ENCODE assay signal across 16 cellular contexts in genomic region chr9:125990186-125990792, GRCh38.
"Had no signal": no experiment of that assay in that cellular context is flagged by ENCODE, and none has a peak within 500 bp of the region (broad histone marks: within the 10 kb centered on the region; RNA-seq: fewer than 3 reads in every experiment).

No MANE protein-coding gene starts in this region.

- H3K27ac Mint-ChIP-seq: activated CD4-positive, alpha-beta T cell treated with anti-CD3 and anti-CD28 coated beads, Interleukin-2, amount 10 ng/mL, durations not matched to agents 7 days and 5 days; activated CD8-positive, alpha-beta T cell treated with anti-CD3 and anti-CD28 coated beads, Interleukin-2, amount 10 ng/mL, durations not matched to agents 7 days and 5 days; activated naive CD8-positive, alpha-beta T cell treated with anti-CD3 and anti-CD28 coated beads, Interleukin-2, amount 10 ng/mL, durations not matched to agents 7 days and 5 days; neural progenitor cell; stimulated activated memory B cell treated with anti-CD40 and anti-IgM and Interleukin-4, amounts not matched to agents 10 μg/mL and 1 μg/mL and 100 μg/mL, for 72 hours had no signal

- H3K9me3 ChIP-seq: body of pancreas, pancreas, spleen, testis had no signal

- H3K36me3 ChIP-seq: neural progenitor cell, pancreas, spleen had no signal

- H2AFZ ChIP-seq: neural progenitor cell had no signal

- H3K4me2 ChIP-seq: neural progenitor cell had no signal

- H3K27me3 ChIP-seq: body of pancreas, neural progenitor cell, pancreas, testis had no signal

- H3K27me3 Mint-ChIP-seq: activated CD4-positive, alpha-beta T cell treated with anti-CD3 and anti-CD28 coated beads, Interleukin-2, amount 10 ng/mL, durations not matched to agents 7 days and 5 days; activated naive CD8-positive, alpha-beta T cell treated with anti-CD3 and anti-CD28 coated beads, Interleukin-2, amount 10 ng/mL, durations not matched to agents 7 days and 5 days; stimulated activated memory B cell treated with anti-CD40 and anti-IgM and Interleukin-4, amounts not matched to agents 10 μg/mL and 1 μg/mL and 100 μg/mL, for 72 hours had no signal

- H3K4me1 ChIP-seq: body of pancreas, neural progenitor cell, pancreas, spleen, testis had no signal

- H3K4me3 ChIP-seq: body of pancreas, neural progenitor cell, pancreas, SK-N-MC, spleen, testis had no signal

- H3K4me3 Mint-ChIP-seq: activated CD4-positive, alpha-beta T cell treated with anti-CD3 and anti-CD28 coated beads, Interleukin-2, amount 10 ng/mL, durations not matched to agents 7 days and 5 days; activated CD8-positive, alpha-beta T cell treated with anti-CD3 and anti-CD28 coated beads, Interleukin-2, amount 10 ng/mL, durations not matched to agents 7 days and 5 days; activated naive CD8-positive, alpha-beta T cell treated with anti-CD3 and anti-CD28 coated beads, Interleukin-2, amount 10 ng/mL, durations not matched to agents 7 days and 5 days; neural progenitor cell; stimulated activated memory B cell treated with anti-CD40 and anti-IgM and Interleukin-4, amounts not matched to agents 10 μg/mL and 1 μg/mL and 100 μg/mL, for 72 hours had no signal

- H3K27ac ChIP-seq: body of pancreas, neural progenitor cell, pancreas, SK-N-MC, spleen, testis had no signal

- H3K9ac ChIP-seq: neural progenitor cell had no signal

- DNase-seq: activated CD4-positive, alpha-beta T cell treated with anti-CD3 and anti-CD28 coated beads, Interleukin-2, amount 10 ng/mL, durations not matched to agents 7 days and 5 days; activated CD8-positive, alpha-beta T cell treated with anti-CD3 and anti-CD28 coated beads, Interleukin-2, amount 10 ng/mL, durations not matched to agents 7 days and 5 days; amygdala; body of pancreas; caudate nucleus; erythroblast; mammary epithelial cell; spleen; stimulated activated CD4-positive, alpha-beta T cell treated with anti-CD3 and anti-CD28 coated beads, Interleukin-4, amount 100 ng/mL, for 4 hours; T-helper 9 cell had no signal

- H3K4me1 Mint-ChIP-seq: activated CD4-positive, alpha-beta T cell treated with anti-CD3 and anti-CD28 coated beads, Interleukin-2, amount 10 ng/mL, durations not matched to agents 7 days and 5 days; activated naive CD8-positive, alpha-beta T cell treated with anti-CD3 and anti-CD28 coated beads, Interleukin-2, amount 10 ng/mL, durations not matched to agents 7 days and 5 days; stimulated activated memory B cell treated with anti-CD40 and anti-IgM and Interleukin-4, amounts not matched to agents 10 μg/mL and 1 μg/mL and 100 μg/mL, for 72 hours had no signal

- H3K9me3 Mint-ChIP-seq: activated CD4-positive, alpha-beta T cell treated with anti-CD3 and anti-CD28 coated beads, Interleukin-2, amount 10 ng/mL, durations not matched to agents 7 days and 5 days; activated naive CD8-positive, alpha-beta T cell treated with anti-CD3 and anti-CD28 coated beads, Interleukin-2, amount 10 ng/mL, durations not matched to agents 7 days and 5 days; neural progenitor cell had no signal

- H3K36me3 Mint-ChIP-seq: activated naive CD8-positive, alpha-beta T cell treated with anti-CD3 and anti-CD28 coated beads, Interleukin-2, amount 10 ng/mL, durations not matched to agents 7 days and 5 days; neural progenitor cell; stimulated activated memory B cell treated with anti-CD40 and anti-IgM and Interleukin-4, amounts not matched to agents 10 μg/mL and 1 μg/mL and 100 μg/mL, for 72 hours had no signal
